ENCODE assay signal across 26 cellular contexts in the genomic region with DNA sequence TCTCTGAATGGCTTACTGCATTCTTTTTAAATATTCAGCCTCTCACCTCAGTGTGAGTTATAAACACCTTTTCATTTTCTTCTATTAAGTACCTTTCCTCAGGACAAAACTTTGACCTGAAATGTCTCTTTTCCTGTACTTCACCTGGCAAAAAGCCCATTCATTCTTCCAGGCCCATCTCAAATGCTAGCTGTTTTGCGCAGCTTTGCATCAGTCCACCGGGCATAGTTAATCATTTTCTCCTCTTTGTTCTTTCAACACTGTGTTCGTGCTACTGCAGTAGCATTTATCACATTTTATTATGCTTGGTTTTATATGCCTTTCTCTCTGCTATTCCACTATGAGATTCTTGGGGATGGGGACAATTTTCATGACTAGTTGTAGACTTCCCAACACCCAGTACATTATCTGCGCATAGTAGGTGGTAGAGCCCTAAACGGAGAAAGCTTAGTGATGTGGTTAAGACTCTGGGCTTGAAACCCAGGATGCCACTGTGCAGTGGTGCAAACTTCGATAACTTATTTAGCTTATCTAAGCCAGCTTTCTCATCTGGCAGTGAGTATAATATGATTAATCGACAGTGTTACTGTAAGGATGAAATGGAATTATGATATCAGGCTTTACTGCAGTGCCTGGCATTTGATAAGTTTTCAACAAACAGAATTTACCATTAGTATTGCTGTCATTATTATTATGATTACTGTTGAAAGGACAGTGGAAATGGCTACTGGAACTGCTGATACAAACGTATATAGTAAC.
"Had no signal": no experiment of that assay in that cellular context is flagged by ENCODE, and none has a peak within 500 bp of the region (broad histone marks: within the 10 kb centered on the region; RNA-seq: fewer than 3 reads in every experiment).

No MANE protein-coding gene starts in this region.

- H3K27ac ChIP-seq: colonic mucosa, epithelial cell of prostate, esophagus muscularis mucosa, foreskin keratinocyte, gastroesophageal sphincter, heart left ventricle, hepatocyte, lower lobe of right lung, neutrophil, pancreas, right atrium auricular region, thyroid gland, upper lobe of left lung had no signal

- H3K36me3 ChIP-seq: colonic mucosa, esophagus muscularis mucosa, gastroesophageal sphincter, heart left ventricle, lower lobe of right lung, neutrophil, pancreas, right atrium auricular region, thyroid gland, upper lobe of left lung had no signal

- DNase-seq: colonic mucosa; effector CD8-positive, alpha-beta T cell; endodermal cell; foreskin keratinocyte; heart left ventricle; kidney; left colon; left ventricle myocardium superior; lower lobe of right lung; naive B cell; pancreas; stimulated activated CD4-positive, alpha-beta T cell treated with anti-CD3 and anti-CD28 coated beads, Interleukin-12 subunit alpha, Interleukin-12 subunit beta, amount 100 ng/mL, for 4 hours; stimulated activated CD4-positive, alpha-beta T cell treated with anti-CD3 and anti-CD28 coated beads, Interleukin-1b, Interleukin-23, amount 100 ng/mL, for 48 hours; stimulated activated CD4-positive, alpha-beta T cell treated with anti-CD3 and anti-CD28 coated beads, Interleukin-4, amount 100 ng/mL, for 1 hour; stimulated activated CD8-positive, alpha-beta memory T cell treated with anti-CD3 and anti-CD28 coated beads, Interleukin-4, amount 100 ng/mL, for 48 hours; stimulated activated naive CD4-positive, alpha-beta T cell; stimulated activated naive CD8-positive, alpha-beta T cell treated with anti-CD3 and anti-CD28 coated beads, Interleukin-15, amount 100 ng/mL, for 72 hours; thyroid gland; upper lobe of left lung had no signal

- H3K4me1 ChIP-seq: colonic mucosa, esophagus muscularis mucosa, foreskin keratinocyte, gastroesophageal sphincter, heart left ventricle, lower lobe of right lung, pancreas, right atrium auricular region, thyroid gland, upper lobe of left lung had no signal

- H3K9me3 ChIP-seq: colonic mucosa, esophagus muscularis mucosa, gastroesophageal sphincter, neutrophil, pancreas, right atrium auricular region, thyroid gland had no signal

- H3K4me3 ChIP-seq: colonic mucosa, esophagus muscularis mucosa, gastroesophageal sphincter, heart left ventricle, hepatocyte, lower lobe of right lung, pancreas, right atrium auricular region, smooth muscle cell, thyroid gland, upper lobe of left lung had no signal

- H3K27me3 ChIP-seq: colonic mucosa, esophagus muscularis mucosa, foreskin keratinocyte, gastroesophageal sphincter, heart left ventricle, neutrophil, pancreas, right atrium auricular region, thyroid gland, upper lobe of left lung had no signal
